Comparison of ENCODE assay signal across 13 cellular contexts in the genomic region with DNA sequence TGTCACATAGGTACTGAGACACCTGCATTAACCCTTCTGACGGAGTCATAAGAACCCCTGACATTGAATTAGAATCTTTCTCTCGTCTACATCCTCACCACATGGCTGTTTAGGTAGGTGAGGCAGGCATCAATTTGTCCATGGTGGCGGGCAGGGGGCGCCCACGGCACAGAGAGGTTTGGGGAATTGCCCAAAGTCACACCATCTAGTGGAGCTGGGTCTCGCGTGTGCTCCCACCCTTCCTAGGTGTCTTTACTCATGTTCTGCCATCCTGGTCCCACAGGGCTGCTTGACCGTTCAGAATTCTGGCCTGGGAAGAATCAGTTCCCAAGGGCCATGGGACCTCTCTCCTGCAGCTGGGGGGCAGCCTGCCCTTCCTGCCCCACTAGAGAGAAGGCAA. TPM values are rescaled to one million over a fixed set of nuclear protein-coding genes. Genes with fewer than 3 reads are reported as not detected.
A peak's percentile ranks its signal among the peaks of the same experiment; 100 is the strongest.
DNase-seq lines count a peak whose midpoint lies in the region; ATAC-seq and TF ChIP-seq lines count a peak whose summit lies in the region.
"Had no signal": no experiment of that assay in that cellular context is flagged by ENCODE, and none has a peak within 500 bp of the region (broad histone marks: within the 10 kb centered on the region; RNA-seq: fewer than 3 reads in every experiment).

No MANE protein-coding gene starts in this region.

- no peak overlapping the region for H3K4me3 ChIP-seq in GM23338

- no peaks in the 10 kb centered on the region for H3K9me2 ChIP-seq in GM23338 (ENCODE audit: insufficient read depth)

- peaks cover 42% of the 10 kb centered on the region for H3K4me1 Mint-ChIP-seq in GM23338
- peaks cover 9% of the 10 kb centered on the region for H3K4me1 Mint-ChIP-seq in chondrocyte (ENCODE audit: low read depth)
- H3K4me1 Mint-ChIP-seq: activated CD4-positive, alpha-beta T cell treated with anti-CD3 and anti-CD28 coated beads for 36 hours had no signal

- TF ChIP-seq CTCF in 22Rv1 (IDR thresholded peaks at IDR 0.05) (peak; percentile 20), GM23338 (conservative IDR thresholded peaks at IDR 0.05; ENCODE audit: low read depth in 2 of 2) (peak; percentile 63 to 82), chondrocyte (IDR thresholded peaks at IDR 0.05) (peak; percentile 32)

- 0 out of 2 replicates have a peak, but pooled peaks cover 10% of the 10 kb centered on the region for H3F3A ChIP-seq in GM23338 (replicated peaks; ENCODE audit: low read depth)

- peak overlapping the region; percentile 56 for H2AFZ ChIP-seq in GM23338

- H3K27ac ChIP-seq in 22Rv1 (no peak overlapping the region), GM23338 (ENCODE audit: low read depth) (no peak overlapping the region)
- H3K27ac ChIP-seq: brain microvascular endothelial cell had no signal

- no peaks in the 10 kb centered on the region for H3K79me2 ChIP-seq in GM23338 (replicated peaks; ENCODE audit: insufficient read depth)

- no peaks in the 10 kb centered on the region for H4K20me1 ChIP-seq in GM23338 (replicated peaks; ENCODE audit: insufficient read depth)

- no peak overlapping the region for H3K4me3 Mint-ChIP-seq in GM23338
- H3K4me3 Mint-ChIP-seq in chondrocyte (ENCODE audit: unreplicated experiment), result no peak overlapping the region
- H3K4me3 Mint-ChIP-seq: activated CD4-positive, alpha-beta T cell treated with anti-CD3 and anti-CD28 coated beads for 36 hours had no signal

- H3K36me3 ChIP-seq in GM23338 (ENCODE audit: insufficient read depth), result no peaks in the 10 kb centered on the region
- H3K36me3 ChIP-seq: brain microvascular endothelial cell had no signal

- H3K36me3 Mint-ChIP-seq in GM23338 (ENCODE audit: low read depth) (no peaks in the 10 kb centered on the region), chondrocyte (ENCODE audit: low read depth) (no peaks in the 10 kb centered on the region)

- H3K27ac Mint-ChIP-seq in GM23338, result no peak overlapping the region
- no peak overlapping the region for H3K27ac Mint-ChIP-seq in chondrocyte (ENCODE audit: unreplicated experiment)
- H3K27ac Mint-ChIP-seq: activated CD4-positive, alpha-beta T cell treated with anti-CD3 and anti-CD28 coated beads for 36 hours; activated T-helper 2 cell treated with anti-CD3 and anti-CD28 coated beads, Interferon-gamma antibody, Interleukin-2, Interleukin-4, amounts not matched to agents 10 μg/mL and 5 μg/mL and 100 μg/mL, durations not matched to agents 14 hours and 24 hours and 36 hours had no signal

- ATAC-seq in GM23338 (peak; percentile 23), HG03432 (IDR thresholded peaks at IDR 0.05; ENCODE audit: unreplicated experiment) (no peak), HG03342 (IDR thresholded peaks at IDR 0.05; ENCODE audit: unreplicated experiment) (no peak)
- ATAC-seq: activated CD4-positive, alpha-beta T cell treated with anti-CD3 and anti-CD28 coated beads for 36 hours had no signal

- H3K27me3 ChIP-seq in GM23338 (ENCODE audit: insufficient read depth), result no peaks in the 10 kb centered on the region
- H3K27me3 ChIP-seq: brain microvascular endothelial cell had no signal

- peak overlapping the region; percentile 60 for H3K4me2 ChIP-seq in GM23338

- H3K9me3 Mint-ChIP-seq in GM23338 (no peaks in the 10 kb centered on the region), chondrocyte (ENCODE audit: low read depth) (no peaks in the 10 kb centered on the region)
- H3K9me3 Mint-ChIP-seq: activated T-helper 2 cell treated with anti-CD3 and anti-CD28 coated beads, Interferon-gamma antibody, Interleukin-2, Interleukin-4, amounts not matched to agents 10 μg/mL and 5 μg/mL and 100 μg/mL, durations not matched to agents 14 hours and 24 hours and 36 hours had no signal

- H3K27me3 Mint-ChIP-seq in GM23338 (ENCODE audit: insufficient read depth, low read depth, poor library complexity), result peaks cover 21% of the 10 kb centered on the region
- H3K27me3 Mint-ChIP-seq in chondrocyte (ENCODE audit: low read depth), result no peaks in the 10 kb centered on the region
- H3K27me3 Mint-ChIP-seq: activated CD4-positive, alpha-beta T cell treated with anti-CD3 and anti-CD28 coated beads for 36 hours had no signal

- DNase-seq in GM23338 (ENCODE audit: low spot score) (peak; percentile 63), chondrocyte (ENCODE audit: low spot score) (no peak), Ammon's horn (ENCODE audit: low spot score) (no peak)
- DNase-seq: activated CD4-positive, alpha-beta T cell treated with anti-CD3 and anti-CD28 coated beads for 36 hours; brain microvascular endothelial cell; NCI-H1417; NCI-H748 treated with DMSO at 0.1 percent for 48 hours; substantia nigra had no signal

- H3K4me1 ChIP-seq in GM23338 (ENCODE audit: insufficient read depth), result peaks cover 19% of the 10 kb centered on the region

TF ChIP-seq in GM23338, 12 proteins besides CTCF, POLR2A, EP300 and RAD21 (continues in another document):
- TF ChIP-seq, protein P1, sequence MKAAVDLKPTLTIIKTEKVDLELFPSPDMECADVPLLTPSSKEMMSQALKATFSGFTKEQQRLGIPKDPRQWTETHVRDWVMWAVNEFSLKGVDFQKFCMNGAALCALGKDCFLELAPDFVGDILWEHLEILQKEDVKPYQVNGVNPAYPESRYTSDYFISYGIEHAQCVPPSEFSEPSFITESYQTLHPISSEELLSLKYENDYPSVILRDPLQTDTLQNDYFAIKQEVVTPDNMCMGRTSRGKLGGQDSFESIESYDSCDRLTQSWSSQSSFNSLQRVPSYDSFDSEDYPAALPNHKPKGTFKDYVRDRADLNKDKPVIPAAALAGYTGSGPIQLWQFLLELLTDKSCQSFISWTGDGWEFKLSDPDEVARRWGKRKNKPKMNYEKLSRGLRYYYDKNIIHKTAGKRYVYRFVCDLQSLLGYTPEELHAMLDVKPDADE (IDR thresholded peaks at IDR 0.05), result no peak
- TF ChIP-seq EZH2 (IDR thresholded peaks at IDR 0.05; ENCODE audit: low read depth, unreplicated experiment), result no peak
- TF ChIP-seq JUNB (IDR thresholded peaks at IDR 0.05; ENCODE audit: unreplicated experiment), result no peak
- TF ChIP-seq, protein P2, sequence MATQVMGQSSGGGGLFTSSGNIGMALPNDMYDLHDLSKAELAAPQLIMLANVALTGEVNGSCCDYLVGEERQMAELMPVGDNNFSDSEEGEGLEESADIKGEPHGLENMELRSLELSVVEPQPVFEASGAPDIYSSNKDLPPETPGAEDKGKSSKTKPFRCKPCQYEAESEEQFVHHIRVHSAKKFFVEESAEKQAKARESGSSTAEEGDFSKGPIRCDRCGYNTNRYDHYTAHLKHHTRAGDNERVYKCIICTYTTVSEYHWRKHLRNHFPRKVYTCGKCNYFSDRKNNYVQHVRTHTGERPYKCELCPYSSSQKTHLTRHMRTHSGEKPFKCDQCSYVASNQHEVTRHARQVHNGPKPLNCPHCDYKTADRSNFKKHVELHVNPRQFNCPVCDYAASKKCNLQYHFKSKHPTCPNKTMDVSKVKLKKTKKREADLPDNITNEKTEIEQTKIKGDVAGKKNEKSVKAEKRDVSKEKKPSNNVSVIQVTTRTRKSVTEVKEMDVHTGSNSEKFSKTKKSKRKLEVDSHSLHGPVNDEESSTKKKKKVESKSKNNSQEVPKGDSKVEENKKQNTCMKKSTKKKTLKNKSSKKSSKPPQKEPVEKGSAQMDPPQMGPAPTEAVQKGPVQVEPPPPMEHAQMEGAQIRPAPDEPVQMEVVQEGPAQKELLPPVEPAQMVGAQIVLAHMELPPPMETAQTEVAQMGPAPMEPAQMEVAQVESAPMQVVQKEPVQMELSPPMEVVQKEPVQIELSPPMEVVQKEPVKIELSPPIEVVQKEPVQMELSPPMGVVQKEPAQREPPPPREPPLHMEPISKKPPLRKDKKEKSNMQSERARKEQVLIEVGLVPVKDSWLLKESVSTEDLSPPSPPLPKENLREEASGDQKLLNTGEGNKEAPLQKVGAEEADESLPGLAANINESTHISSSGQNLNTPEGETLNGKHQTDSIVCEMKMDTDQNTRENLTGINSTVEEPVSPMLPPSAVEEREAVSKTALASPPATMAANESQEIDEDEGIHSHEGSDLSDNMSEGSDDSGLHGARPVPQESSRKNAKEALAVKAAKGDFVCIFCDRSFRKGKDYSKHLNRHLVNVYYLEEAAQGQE (IDR thresholded peaks at IDR 0.05; ENCODE audit: unreplicated experiment), result no peak
- no peak for TF ChIP-seq ZNF114 (CRISPR knock-in tag; IDR thresholded peaks at IDR 0.05)
- TF ChIP-seq NANOG (IDR thresholded peaks at IDR 0.05; ENCODE audit: borderline replicate concordance), result no peak
- TF ChIP-seq ZNF331 (CRISPR knock-in tag; IDR thresholded peaks at IDR 0.05; ENCODE audit: low read depth), result no peak
- TF ChIP-seq POLR2AphosphoS5 (IDR thresholded peaks at IDR 0.05; ENCODE audit: low read depth), result no peak
- no peak for TF ChIP-seq CREB1 (CRISPR knock-in tag; IDR thresholded peaks at IDR 0.05; ENCODE audit: low read depth)
- no peak for TF ChIP-seq STAT1 (IDR thresholded peaks at IDR 0.05; ENCODE audit: unreplicated experiment)

RNA-seq across cellular contexts. Expression of a gene that starts 14.7 kb away (rescaled TPM):
- 0.31 and 0.62 TPM in 2 replicates for total RNA-seq in GM23338 (2014; rRNA removed; shearing (Covaris generic))
- 0.64 and 0.99 TPM in 2 replicates for polyA plus RNA-seq in GM23338 (2016; fragmentation: Nextera tagmentation; extraction: Ambion mirVana)
- total RNA-seq in chondrocyte, result 0.36 to 0.45 TPM in 2 of 3 replicates, not detected in the other

RNA-seq across cellular contexts. Expression of a gene that starts 20.2 kb away (rescaled TPM):
- 39.4 and 42.5 TPM in 2 replicates for total RNA-seq in GM23338 (2014; rRNA removed; shearing (Covaris generic))
- polyA plus RNA-seq in GM23338 (2016; fragmentation: Nextera tagmentation; extraction: Ambion mirVana), result 4.7 and 5.9 TPM in 2 replicates
- total RNA-seq in chondrocyte, result 29.4 to 35.6 TPM (median 33.0 TPM) in 3 replicates

RNA-seq across cellular contexts. Expression of a gene that starts 38.8 kb away (rescaled TPM):
- 112 and 124 TPM in 2 replicates for total RNA-seq in GM23338 (2014; rRNA removed; shearing (Covaris generic))
- 73.0 and 74.4 TPM in 2 replicates for polyA plus RNA-seq in GM23338 (2016; fragmentation: Nextera tagmentation; extraction: Ambion mirVana)
- total RNA-seq in chondrocyte, result 2.8 to 78.5 TPM (median 77.6 TPM) in 3 replicates

RNA-seq across cellular contexts. Expression of a gene that starts 40.5 kb away (rescaled TPM):
- 2.9 and 4.7 TPM in 2 replicates for total RNA-seq in GM23338 (2014; rRNA removed; shearing (Covaris generic))
- polyA plus RNA-seq in GM23338 (2016; fragmentation: Nextera tagmentation; extraction: Ambion mirVana), result 3.0 and 4.4 TPM in 2 replicates
- 0.12 to 0.31 TPM in 2 of 3 replicates, not detected in the other for total RNA-seq in chondrocyte
- total RNA-seq: pulmonary artery endothelial cell had no signal

Comparison
In these comparisons a context has a peak if more than half of its experiments do, and no peak if none do; other contexts are left out.
1. CTCF ChIP-seq: peak in every context shown above with its lines; median percentile 72 in GM23338; 32 in chondrocyte; 20 in 22Rv1.